ENCODE assay signal across 8 cellular contexts in the genomic region with DNA sequence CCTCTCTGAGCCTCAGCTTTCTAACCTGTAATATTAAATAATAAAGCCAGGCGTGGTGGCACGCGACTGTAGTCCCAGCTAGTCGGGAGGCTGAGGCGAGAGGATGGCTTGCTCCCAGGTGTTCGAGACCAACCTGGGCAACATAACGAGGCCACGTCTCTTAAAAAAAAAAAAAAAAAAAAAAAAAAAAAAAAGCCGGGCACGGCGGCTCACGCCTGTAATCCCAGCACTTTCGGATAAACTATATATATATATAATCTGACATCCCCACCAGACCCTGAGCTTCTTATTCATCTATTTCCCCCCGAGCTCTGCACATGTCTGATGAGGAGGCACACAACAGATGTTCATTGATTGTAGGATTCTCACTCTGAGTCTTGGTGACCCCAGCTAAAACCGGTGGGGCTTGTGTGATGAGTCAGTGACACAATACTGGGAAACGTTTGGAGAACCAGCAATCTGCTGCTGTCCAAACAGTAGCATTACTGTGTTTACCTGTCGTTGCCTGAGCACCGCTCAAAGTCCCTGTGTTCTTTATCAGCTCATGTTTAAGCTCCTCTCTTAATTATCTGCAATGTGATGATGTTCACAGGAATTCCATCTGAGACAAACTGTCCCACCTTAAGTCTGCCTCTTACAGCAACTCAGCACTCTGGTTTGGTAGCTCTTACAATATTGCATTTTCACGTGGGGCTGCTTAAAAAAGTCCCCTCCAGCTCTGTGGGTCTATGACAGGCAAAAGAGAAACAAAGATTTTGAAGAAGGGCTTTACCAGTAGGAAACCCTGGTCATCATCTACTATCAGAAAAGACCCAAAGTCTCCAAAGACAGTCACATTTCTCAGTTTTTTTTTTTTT. TPM values are rescaled to one million over a fixed set of nuclear protein-coding genes. Genes with fewer than 3 reads are reported as not detected.
DNase-seq lines count a peak whose midpoint lies in the region; ATAC-seq and TF ChIP-seq lines count a peak whose summit lies in the region.

No MANE protein-coding gene starts in this region.

- H3K27ac ChIP-seq in A673 (ENCODE audit: low read depth, low read length, poor library complexity, severe bottlenecking) (peak overlapping the region; percentile 100), PC-9 (peak overlapping the region; percentile 96), dorsolateral prefrontal cortex (peak overlapping the region in 58 of 59 donors; percentile 97 to 100 (median 100))

- TF ChIP-seq CTCF in A673 (conservative IDR thresholded peaks at IDR 0.05; ENCODE audit: low read depth, low read length) (no peak), GM13977 (IDR thresholded peaks at IDR 0.05; ENCODE audit: extremely low read depth, insufficient read depth, missing control alignments) (no peak), PC-9 (conservative IDR thresholded peaks at IDR 0.05) (no peak; the same call in 1 of the 2 replicates), dorsolateral prefrontal cortex (IDR thresholded peaks at IDR 0.05 in 54 of 56, conservative IDR thresholded peaks at IDR 0.05 in 2 of 56; ENCODE audit: low read depth in 1 of 56, partially characterized antibody in 56 of 56) (no peak), GM10248 (IDR thresholded peaks at IDR 0.05; ENCODE audit: control extremely low read depth, extremely low read depth, low read depth, missing control alignments) (no peak)

- no peaks in the 10 kb centered on the region for H3K27me3 ChIP-seq in A673 (replicated peaks; ENCODE audit: insufficient read depth, low read depth, low read length, poor library complexity)
- H3K27me3 ChIP-seq in PC-9 (ENCODE audit: insufficient read depth, low read depth), result no peaks in the 10 kb centered on the region
- H3K27me3 ChIP-seq in dorsolateral prefrontal cortex, result no peaks in the 10 kb centered on the region

- H3K4me1 ChIP-seq in A673 (ENCODE audit: insufficient read depth, low read length, poor library complexity, severe bottlenecking) (peaks cover 8% of the 10 kb centered on the region), PC-9 (replicated peaks; ENCODE audit: insufficient read depth) (peaks cover 32% of the 10 kb centered on the region)

- H3K79me2 ChIP-seq in PC-9 (ENCODE audit: low read depth), result peaks cover 40% of the 10 kb centered on the region

- intact Hi-C loops in A673 (cut with micrococcal nuclease; ENCODE audit: unreplicated experiment) (no loop called here), PC-9 (cut with micrococcal nuclease; ENCODE audit: unreplicated experiment) (loop anchor here (1.0 to 5.0 kb wide), 2 partner anchors 12 to 251 kb away; no protein-coding TSS in a partner anchor), dorsolateral prefrontal cortex (cut with DNase I) (no loop called here)

- H4K20me1 ChIP-seq in PC-9 (ENCODE audit: insufficient read depth), result peaks cover 24% of the 10 kb centered on the region

- no peaks in the 10 kb centered on the region for H3K9me2 ChIP-seq in PC-9 (ENCODE audit: insufficient read depth)

- CTCF ChIA-PET in A673 (lab: Charles Lee) (interaction anchor here (0.5 to 1.6 kb wide), 12 partner anchors 28 to 612 kb away, joined by 3 to 14 read pairs (median 4); no protein-coding TSS in a partner anchor), PC-9 (lab: Charles Lee) (interaction anchor here (0.5 to 0.9 kb wide), 5 partner anchors 12 to 813 kb away, joined by 3 to 7 read pairs (median 3); no protein-coding TSS in a partner anchor), GM10248 (lab: Yijun Ruan, JAX) (interaction anchor here (0.8 to 3.1 kb wide), 17 partner anchors 8 to 375 kb away, joined by 3 to 13 read pairs (median 4); no protein-coding TSS in a partner anchor)

- H3K9me3 ChIP-seq in A673 (ENCODE audit: low read depth, low read length, poor library complexity, severe bottlenecking) (no peaks in the 10 kb centered on the region), PC-9 (ENCODE audit: insufficient read depth, low read depth) (no peaks in the 10 kb centered on the region)

- DNase-seq in A673 (ENCODE audit: low spot score) (peak; percentile 41), GM13977 (ENCODE audit: low spot score) (peak; percentile 56), PC-9 (peak; percentile 76 to 97), dorsolateral prefrontal cortex (peak in 1 of 10 donors; percentile 38), mucosa of gallbladder (ENCODE audit: low spot score) (peak; percentile 79), GM10248 (ENCODE audit: extremely low spot score) (no peak)

- no peaks in the 10 kb centered on the region for H3K36me3 ChIP-seq in A673 (ENCODE audit: insufficient read depth, low read length, poor library complexity, severe bottlenecking)
- H3K36me3 ChIP-seq in PC-9 (ENCODE audit: low read depth), result no peaks in the 10 kb centered on the region

- peak overlapping the region; percentile 86 for H3K4me2 ChIP-seq in PC-9

- H2AFZ ChIP-seq in PC-9, result peak overlapping the region; percentile 95

- POLR2A ChIA-PET in A673 (lab: Charles Lee; ENCODE audit: low non-redundant PET), result interaction anchor here (0.6 to 0.9 kb wide), 4 partner anchors 10 to 643 kb away, joined by 3 to 12 read pairs (median 4); no protein-coding TSS in a partner anchor
- POLR2A ChIA-PET in PC-9 (lab: Charles Lee; ENCODE audit: unreplicated experiment), result interaction anchor here (0.5 to 0.8 kb wide), 11 partner anchors 21 to 635 kb away, joined by 3 to 21 read pairs (median 4); no protein-coding TSS in a partner anchor
- POLR2A ChIA-PET in GM10248 (lab: Yijun Ruan, JAX), result interaction anchor here (0.6 to 2.2 kb wide), 8 partner anchors 10 to 635 kb away, joined by 3 to 18 read pairs (median 6); a partner anchor contains a TSS

- ATAC-seq in HG03095 (IDR thresholded peaks at IDR 0.05; ENCODE audit: unreplicated experiment) (no peak), GM18861 (IDR thresholded peaks at IDR 0.05; ENCODE audit: unreplicated experiment) (no peak)

- in situ Hi-C loops in GM13977 (cut with MboI; ENCODE audit: low pct_unique_long_range_greater_than_20kb, low sequenced_read_pairs, unreplicated experiment), result no loop called here

- BruUV-seq in A673 (replicated peaks; lab: Mats Ljungman, UMichigan), result TSS peak; percentile 74
- TSS peak; percentile 64 for BruUV-seq in PC-9 (replicated peaks; lab: Mats Ljungman, UMichigan)

- H3K4me3 ChIP-seq in A673 (ENCODE audit: low read depth, low read length, poor library complexity, severe bottlenecking) (peak overlapping the region; percentile 90), PC-9 (peak overlapping the region; percentile 90), dorsolateral prefrontal cortex (peak overlapping the region; percentile 81 to 100 (median 98))

- H3F3A ChIP-seq in PC-9 (ENCODE audit: insufficient read depth, low read depth), result peaks cover 31% of the 10 kb centered on the region

RNA-seq across cellular contexts. Expression of a gene that starts 1.0 kb away (rescaled TPM):
- 9.2 and 9.7 TPM in 2 replicates for total RNA-seq in A673 (2021)
- total RNA-seq in PC-9 (2021), result 7.3 and 10.9 TPM in 2 replicates
- total RNA-seq in dorsolateral prefrontal cortex, result 10 to 100 TPM; 23.0 to 60.6 (median 41.6) TPM
- 13.4 TPM for total RNA-seq in mucosa of gallbladder

RNA-seq across cellular contexts. Expression of a gene that starts 19.8 kb away (rescaled TPM):
- total RNA-seq in A673 (2021), result 83.6 and 90.0 TPM in 2 replicates
- total RNA-seq in PC-9 (2021), result 92.5 and 125 TPM in 2 replicates
- 10 to 100 TPM; 47.5 to 93.9 (median 61.7) TPM for total RNA-seq in dorsolateral prefrontal cortex
- 78.8 TPM for total RNA-seq in mucosa of gallbladder
